Comparison of ENCODE assay signal across 1 cellular context in the genomic region with DNA sequence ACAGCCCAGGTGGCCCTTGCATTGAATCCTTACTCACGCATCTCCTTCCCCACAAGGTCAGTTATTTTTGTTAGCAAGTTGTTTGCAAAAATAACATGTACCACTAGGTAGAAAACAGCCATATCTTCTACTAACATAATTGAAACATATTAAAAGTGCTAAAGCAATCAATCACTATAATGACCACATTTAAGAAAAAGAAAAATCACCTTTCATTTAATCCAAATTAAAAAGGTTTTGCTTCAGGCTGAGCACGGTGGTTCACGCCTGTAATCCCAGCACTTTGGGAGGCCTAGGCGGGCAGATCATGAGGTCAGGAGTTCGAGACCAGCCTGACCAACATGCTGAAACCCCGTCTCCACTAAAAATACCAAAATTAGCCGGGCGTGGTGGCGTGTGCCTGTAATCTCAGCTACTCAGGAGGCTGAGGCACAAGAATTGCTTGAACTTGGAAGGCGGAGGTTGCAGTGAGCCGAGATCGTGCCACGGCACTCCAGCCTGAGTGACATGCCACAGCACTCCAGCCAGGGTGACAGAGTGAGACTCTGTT.
A peak's percentile ranks its signal among the peaks of the same experiment; 100 is the strongest.
TF ChIP-seq lines count a peak whose summit lies in the region.

No MANE protein-coding gene starts in this region.

TF ChIP-seq in K562, 482 proteins besides CTCF, POLR2A, EP300 and RAD21 (continued from another document):
- TF ChIP-seq, protein P1, sequence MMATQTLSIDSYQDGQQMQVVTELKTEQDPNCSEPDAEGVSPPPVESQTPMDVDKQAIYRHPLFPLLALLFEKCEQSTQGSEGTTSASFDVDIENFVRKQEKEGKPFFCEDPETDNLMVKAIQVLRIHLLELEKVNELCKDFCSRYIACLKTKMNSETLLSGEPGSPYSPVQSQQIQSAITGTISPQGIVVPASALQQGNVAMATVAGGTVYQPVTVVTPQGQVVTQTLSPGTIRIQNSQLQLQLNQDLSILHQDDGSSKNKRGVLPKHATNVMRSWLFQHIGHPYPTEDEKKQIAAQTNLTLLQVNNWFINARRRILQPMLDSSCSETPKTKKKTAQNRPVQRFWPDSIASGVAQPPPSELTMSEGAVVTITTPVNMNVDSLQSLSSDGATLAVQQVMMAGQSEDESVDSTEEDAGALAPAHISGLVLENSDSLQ (IDR thresholded peaks at IDR 0.05), result peak; percentile 41; the same call in 1 of the 2 replicates
